30 cellular contexts compared by ENCODE assay signal in genomic region chr2:11980809-11981208, GRCh38.
DNase-seq lines count a peak whose midpoint lies in the region; ATAC-seq and TF ChIP-seq lines count a peak whose summit lies in the region.
"Had no signal": no experiment of that assay in that cellular context is flagged by ENCODE, and none has a peak within 500 bp of the region (broad histone marks: within the 10 kb centered on the region; RNA-seq: fewer than 3 reads in every experiment).

No MANE protein-coding gene starts in this region.

- TF ChIP-seq CTCF in mammary epithelial cell (conservative IDR thresholded peaks at IDR 0.05 in 1 of 2, IDR thresholded peaks at IDR 0.05 in 1 of 2; ENCODE audit: extremely low read depth in 1 of 2, insufficient read depth in 1 of 2, low read depth in 1 of 2, low read length in 2 of 2) (no peak), osteoblast (IDR thresholded peaks at IDR 0.05; ENCODE audit: extremely low read depth, low read depth, low read length) (no peak), GM10266 (IDR thresholded peaks at IDR 0.05; ENCODE audit: control insufficient read depth, insufficient read depth, low read depth, missing control alignments) (no peak)
- TF ChIP-seq CTCF in CD4-positive, alpha-beta T cell (IDR thresholded peaks at IDR 0.05), result no peak

- H3K4me2 ChIP-seq in mammary epithelial cell (ENCODE audit: insufficient read depth, low read depth, low read length), result no peak overlapping the region
- peak overlapping the region; percentile 71 for H3K4me2 ChIP-seq in osteoblast (ENCODE audit: insufficient read depth, low read length)
- H3K4me2 ChIP-seq: smooth muscle cell had no signal

- H3K27me3 Mint-ChIP-seq in CD4-positive, alpha-beta T cell, result no peaks in the 10 kb centered on the region
- H3K27me3 Mint-ChIP-seq: activated naive CD8-positive, alpha-beta T cell treated with anti-CD3 and anti-CD28 coated beads, Interleukin-2, amount 50 U/mL, for 24 hours; memory B cell had no signal

- H3K27ac Mint-ChIP-seq in CD4-positive, alpha-beta T cell, result no peak overlapping the region
- H3K27ac Mint-ChIP-seq: activated naive CD8-positive, alpha-beta T cell treated with anti-CD3 and anti-CD28 coated beads, Interleukin-2, amount 50 U/mL, for 24 hours; activated T-cell treated with anti-CD3 and anti-CD28 coated beads, Interleukin-2, amount 50 U/mL, for 24 hours; HFFc6; memory B cell had no signal

- H3K9ac ChIP-seq in mammary epithelial cell (ENCODE audit: insufficient read depth, low read length), result no peak overlapping the region

- 16% methylated on average over 5 of the region's 9 CpGs for WGBS in mammary epithelial cell (ENCODE audit: low coverage, missing lambda C conversion rate)

- in situ Hi-C loops in mammary epithelial cell (cut with MboI; ENCODE audit: low sequenced_read_pairs in 2 of 2), result no loop called here

- H3K4me3 ChIP-seq in mammary epithelial cell (replicated peaks in 1 of 3; ENCODE audit: insufficient read depth in 1 of 3, low read depth in 2 of 3, low read length in 3 of 3) (no peak overlapping the region), osteoblast (ENCODE audit: insufficient read depth, low read length) (peak overlapping the region; percentile 37)
- H3K4me3 ChIP-seq: esophagus muscularis mucosa, gastrocnemius medialis, smooth muscle cell, upper lobe of right lung had no signal

- POLR2A ChIA-PET in CD4-positive, alpha-beta T cell (lab: Charles Lee), result no interaction called here

- H3K36me3 ChIP-seq in mammary epithelial cell (ENCODE audit: insufficient read depth, low read length), result no peaks in the 10 kb centered on the region
- no peaks in the 10 kb centered on the region for H3K36me3 ChIP-seq in osteoblast (ENCODE audit: insufficient read depth, low read length)
- H3K36me3 ChIP-seq: esophagus muscularis mucosa, gastrocnemius medialis, neutrophil, upper lobe of right lung had no signal

- no peak overlapping the region for H3K27ac ChIP-seq in mammary epithelial cell (ENCODE audit: insufficient read depth, low read depth, low read length)
- H3K27ac ChIP-seq in osteoblast (ENCODE audit: low read depth, low read length), result no peak overlapping the region
- H3K27ac ChIP-seq in CD4-positive, alpha-beta T cell (ENCODE audit: low read depth, low read length), result no peak overlapping the region
- H3K27ac ChIP-seq: esophagus muscularis mucosa, gastrocnemius medialis, neutrophil, upper lobe of right lung had no signal

- no TSS peak for BruUV-seq in mammary epithelial cell (replicated peaks; lab: Mats Ljungman, UMichigan)

- DNase-seq in RPMI7951 (ENCODE audit: low read depth) (peak; percentile 79), mammary epithelial cell (no peak), osteoblast (ENCODE audit: insufficient read length, low spot score, missing footprints) (peak; percentile 82), GM10266 (ENCODE audit: extremely low spot score) (no peak), KG1 (lab: John Stamatoyannopoulos, UW) (no peak)
- DNase-seq in CD4-positive, alpha-beta T cell, result no peak
- DNase-seq: activated CD4-positive, alpha-beta T cell treated with anti-CD3 and anti-CD28 coated beads for 48 hours; activated CD8-positive, alpha-beta memory T cell treated with anti-CD3 and anti-CD28 coated beads for 24 hours; activated gamma-delta T cell; activated naive CD8-positive, alpha-beta T cell treated with anti-CD3 and anti-CD28 coated beads, Interleukin-2, amount 50 U/mL, for 24 hours; activated T-cell treated with anti-CD3 and anti-CD28 coated beads, Interleukin-2, amount 50 U/mL, for 24 hours; caudate nucleus; dermis blood vessel endothelial cell; gastrocnemius medialis; HFFc6; Kasumi-1; left colon; NCI-H1048; NCI-H1694 treated with DMSO at 0.1 percent for 48 hours; NCI-H2171; NCI-H510A treated with DMSO at 0.1 percent for 48 hours; PC-3; upper lobe of right lung had no signal

- no peak overlapping the region for H3K4me3 Mint-ChIP-seq in CD4-positive, alpha-beta T cell
- H3K4me3 Mint-ChIP-seq: activated naive CD8-positive, alpha-beta T cell treated with anti-CD3 and anti-CD28 coated beads, Interleukin-2, amount 50 U/mL, for 24 hours; activated T-cell treated with anti-CD3 and anti-CD28 coated beads, Interleukin-2, amount 50 U/mL, for 24 hours; HFFc6; memory B cell had no signal

- H4K20me1 ChIP-seq in mammary epithelial cell (ENCODE audit: insufficient read depth, low read length) (no peaks in the 10 kb centered on the region), osteoblast (ENCODE audit: insufficient read depth, low read length) (no peaks in the 10 kb centered on the region)

- peak overlapping the region; percentile 42 for H2AFZ ChIP-seq in mammary epithelial cell (ENCODE audit: low read depth, low read length)
- H2AFZ ChIP-seq in osteoblast (ENCODE audit: low read length), result peak overlapping the region; percentile 88

- no peak for ATAC-seq in GM18511 (IDR thresholded peaks at IDR 0.05; ENCODE audit: unreplicated experiment)
- no peak for ATAC-seq in CD4-positive, alpha-beta T cell (ENCODE audit: poor library complexity)
- ATAC-seq: activated naive CD8-positive, alpha-beta T cell treated with anti-CD3 and anti-CD28 coated beads, Interleukin-2, amount 50 U/mL, for 24 hours; gastrocnemius medialis; HepG2; left colon; PC-3; Right ventricle myocardium inferior; upper lobe of right lung had no signal

- dilution Hi-C loops in mammary epithelial cell (cut with HindIII; ENCODE audit: low sequenced_read_pairs), result no loop called here

- H3K4me1 ChIP-seq in mammary epithelial cell (ENCODE audit: insufficient read depth, low read length) (no peaks in the 10 kb centered on the region), osteoblast (ENCODE audit: insufficient read depth, low read length) (peaks cover 8% of the 10 kb centered on the region)
- H3K4me1 ChIP-seq: esophagus muscularis mucosa, gastrocnemius medialis, upper lobe of right lung had no signal

- no peaks in the 10 kb centered on the region for H3K79me2 ChIP-seq in mammary epithelial cell (ENCODE audit: insufficient read depth, low read length)
- H3K79me2 ChIP-seq in osteoblast (ENCODE audit: insufficient read depth, low read length), result no peaks in the 10 kb centered on the region

- H3K27me3 ChIP-seq in mammary epithelial cell (ENCODE audit: insufficient read depth, low read length) (no peaks in the 10 kb centered on the region), osteoblast (ENCODE audit: insufficient read depth, low read length) (peaks cover 2% of the 10 kb centered on the region)
- no peaks in the 10 kb centered on the region for H3K27me3 ChIP-seq in CD4-positive, alpha-beta T cell (ENCODE audit: control insufficient read depth, insufficient read depth, low read length)
- H3K27me3 ChIP-seq: esophagus muscularis mucosa, neutrophil, upper lobe of right lung had no signal

- intact Hi-C loops in mammary epithelial cell (cut with micrococcal nuclease), result no loop called here
- intact Hi-C loops in CD4-positive, alpha-beta T cell (cut with DNase I, micrococcal nuclease), result no loop called here

- no peaks in the 10 kb centered on the region for H3K36me3 Mint-ChIP-seq in CD4-positive, alpha-beta T cell (ENCODE audit: low read depth)
- H3K36me3 Mint-ChIP-seq: memory B cell had no signal

- H3K9me3 Mint-ChIP-seq in CD4-positive, alpha-beta T cell, result peaks cover 7% of the 10 kb centered on the region
- H3K9me3 Mint-ChIP-seq: activated T-cell treated with anti-CD3 and anti-CD28 coated beads, Interleukin-2, amount 50 U/mL, for 24 hours; HFFc6; memory B cell had no signal

- CTCF ChIA-PET in mammary epithelial cell (lab: Charles Lee; ENCODE audit: low non-redundant PET), result no interaction called here
- CTCF ChIA-PET in CD4-positive, alpha-beta T cell (lab: Charles Lee), result no interaction called here

- no peaks in the 10 kb centered on the region for H3K9me3 ChIP-seq in mammary epithelial cell (replicated peaks; ENCODE audit: insufficient read depth, low read length)
- no peaks in the 10 kb centered on the region for H3K9me3 ChIP-seq in osteoblast (ENCODE audit: low read depth, low read length)
- H3K9me3 ChIP-seq in CD4-positive, alpha-beta T cell (ENCODE audit: control insufficient read depth, low read length), result no peaks in the 10 kb centered on the region
- H3K9me3 ChIP-seq: gastrocnemius medialis, neutrophil, upper lobe of right lung had no signal

- H3K4me1 Mint-ChIP-seq in CD4-positive, alpha-beta T cell (ENCODE audit: low read depth), result no peaks in the 10 kb centered on the region
- H3K4me1 Mint-ChIP-seq: activated naive CD8-positive, alpha-beta T cell treated with anti-CD3 and anti-CD28 coated beads, Interleukin-2, amount 50 U/mL, for 24 hours had no signal

Comparison
In these comparisons a context has a peak if more than half of its experiments do, and no peak if none do; other contexts are left out.
1. DNase-seq: peak in RPMI7951 (single experiment) and osteoblast (single experiment); none in mammary epithelial cell (single experiment), GM10266 (single experiment), CD4-positive, alpha-beta T cell (0 of 10) and KG1 (single experiment).